Comparison of ENCODE assay signal across 22 cellular contexts in the genomic region with DNA sequence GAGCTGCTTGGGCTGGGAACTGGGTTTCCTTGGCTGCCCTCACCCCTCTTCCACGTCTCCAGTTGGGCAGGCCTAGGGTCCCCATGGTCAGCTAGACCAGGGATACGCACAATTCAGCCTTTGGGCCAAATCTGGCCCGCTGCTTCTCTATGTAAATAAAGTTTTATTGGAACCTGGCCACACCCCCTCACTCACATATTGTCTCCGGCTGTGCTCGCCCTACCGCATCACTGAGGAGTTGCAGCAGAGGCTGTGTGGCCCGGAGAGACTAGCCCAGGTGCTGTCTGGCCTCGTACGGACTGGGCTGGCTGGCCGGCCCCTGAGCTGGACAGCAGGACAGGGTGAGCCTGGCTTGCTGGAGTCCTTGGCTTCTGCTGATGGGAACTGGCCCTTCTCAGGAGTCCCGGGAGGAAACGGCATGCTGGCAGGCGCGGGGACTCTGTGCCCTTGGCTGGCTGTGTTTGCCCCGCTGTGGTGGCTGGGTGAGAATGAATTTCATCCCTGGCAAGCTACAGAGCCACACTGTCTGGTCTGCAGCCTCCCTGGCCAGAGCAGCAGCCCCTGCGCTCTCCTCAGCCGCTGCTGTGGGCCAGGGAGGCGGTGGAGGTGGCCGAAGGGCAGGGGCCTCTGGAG.
DNase-seq lines count a peak whose midpoint lies in the region; ATAC-seq, FAIRE-seq and TF ChIP-seq lines count a peak whose summit lies in the region.
"Had no signal": no experiment of that assay in that cellular context is flagged by ENCODE, and none has a peak within 500 bp of the region (broad histone marks: within the 10 kb centered on the region; RNA-seq: fewer than 3 reads in every experiment).

No MANE protein-coding gene starts in this region.

- peaks cover 4% of the 10 kb centered on the region; the same call in 1 of the 2 replicates for H3K4me1 ChIP-seq in GM23338 (ENCODE audit: insufficient read depth)
- H3K4me1 ChIP-seq: A549, BE2C had no signal

- H3K36me3 Mint-ChIP-seq in GM23338 (ENCODE audit: low read depth) (no peaks in the 10 kb centered on the region), WTC11 (no peaks in the 10 kb centered on the region), MCF 10A (ENCODE audit: insufficient read depth, unreplicated experiment) (no peaks in the 10 kb centered on the region)
- H3K36me3 Mint-ChIP-seq: CD4-positive, CD25-positive, alpha-beta regulatory T cell; T-cell had no signal

- DNase-seq in GM23338 (ENCODE audit: low spot score) (no peak), HT1080 (ENCODE audit: low read depth) (peak; percentile 8), WTC11 (ENCODE audit: low spot score) (no peak), urothelium cell line (ENCODE audit: low spot score) (no peak), NCI-H1092 (lab: John Stamatoyannopoulos, UW) (no peak), NCI-H128 (lab: John Stamatoyannopoulos, UW; ENCODE audit: unreplicated experiment) (no peak), MCF 10A (ENCODE audit: unreplicated experiment) (no peak)
- DNase-seq: BE2C; CD4-positive, CD25-positive, alpha-beta regulatory T cell; EL; NCI-H1092 treated with DMSO at 0.1 percent for 48 hours; NCI-H146; NCI-H2029; NCI-H2227 treated with DMSO at 0.1 percent for 48 hours; NCI-H510A treated with DMSO at 0.1 percent for 48 hours; NCI-H82; OCI-M1; SHP77; T-cell had no signal

- peak; percentile 38 for ATAC-seq in GM23338
- ATAC-seq in WTC11: peak; percentile 37
- ATAC-seq: GM12878, T-cell had no signal

- BruUV-seq in MCF 10A (replicated peaks; lab: Mats Ljungman, UMichigan): no TSS peak

- no peaks in the 10 kb centered on the region for H3K79me2 ChIP-seq in GM23338 (replicated peaks; ENCODE audit: insufficient read depth)

- H3K4me2 ChIP-seq in GM23338: no peak overlapping the region
- H3K4me2 ChIP-seq: A549 had no signal

- POLR2A ChIA-PET in WTC11 (lab: Charles Lee) (interaction anchor here (0.6 kb wide), 1 partner anchor 552 kb away, joined by 3 read pairs; no protein-coding TSS in a partner anchor), MCF 10A (lab: Yijun Ruan, JAX) (interaction anchor here (0.6 kb wide), 1 partner anchor 166 kb away, joined by 3 read pairs; no protein-coding TSS in a partner anchor)

- H3K4me1 Mint-ChIP-seq in GM23338: peaks cover 23% of the 10 kb centered on the region
- H3K4me1 Mint-ChIP-seq in WTC11: peaks cover 17% of the 10 kb centered on the region
- no peaks in the 10 kb centered on the region for H3K4me1 Mint-ChIP-seq in MCF 10A (ENCODE audit: insufficient read depth, unreplicated experiment)

- H2AFZ ChIP-seq in GM23338: no peak overlapping the region

- H3K27ac ChIP-seq in GM23338 (ENCODE audit: low read depth): no peak overlapping the region
- H3K27ac ChIP-seq: A549 had no signal

- H4K20me1 ChIP-seq in GM23338 (replicated peaks; ENCODE audit: insufficient read depth): no peaks in the 10 kb centered on the region

- intact Hi-C loops in MCF 10A (cut with micrococcal nuclease): no loop called here

- no peaks in the 10 kb centered on the region for H3K27me3 ChIP-seq in GM23338 (ENCODE audit: insufficient read depth)

- no peak for TF ChIP-seq CTCF in GM23338 (conservative IDR thresholded peaks at IDR 0.05; ENCODE audit: low read depth in 2 of 2)
- TF ChIP-seq CTCF in WTC11 (IDR thresholded peaks at IDR 0.05): no peak
- TF ChIP-seq CTCF in MCF 10A (IDR thresholded peaks at IDR 0.05; ENCODE audit: unreplicated experiment): no peak

- H3K27ac Mint-ChIP-seq in GM23338 (peak overlapping the region; percentile 59; the same call in 1 of the 2 replicates), WTC11 (no peak overlapping the region), MCF 10A (ENCODE audit: low read depth, unreplicated experiment) (no peak overlapping the region)
- H3K27ac Mint-ChIP-seq: CD4-positive, CD25-positive, alpha-beta regulatory T cell; T-cell; T-helper 2 cell treated with Interferon-gamma antibody and Interleukin-4, amounts not matched to agents 5 μg/mL and 100 μg/mL, for 36 hours had no signal

- CTCF ChIA-PET in WTC11 (lab: Charles Lee): interaction anchor here (0.6 to 0.9 kb wide), 3 partner anchors 59 to 244 kb away, joined by 3 to 6 read pairs (median 3); no protein-coding TSS in a partner anchor
- CTCF ChIA-PET in MCF 10A (lab: Yijun Ruan, JAX): interaction anchor here (1.3 kb wide), 1 partner anchor 237 kb away, joined by 3 read pairs; no protein-coding TSS in a partner anchor

- H3K9me3 Mint-ChIP-seq in GM23338 (no peaks in the 10 kb centered on the region; the same call in 2 of the 3 replicates), WTC11 (no peaks in the 10 kb centered on the region), MCF 10A (ENCODE audit: unreplicated experiment) (no peaks in the 10 kb centered on the region)
- H3K9me3 Mint-ChIP-seq: CD4-positive, CD25-positive, alpha-beta regulatory T cell; T-cell; T-helper 2 cell treated with Interferon-gamma antibody and Interleukin-4, amounts not matched to agents 5 μg/mL and 100 μg/mL, for 36 hours had no signal

- no peaks in the 10 kb centered on the region for H3K36me3 ChIP-seq in GM23338 (ENCODE audit: insufficient read depth)
- H3K36me3 ChIP-seq: BE2C had no signal

- H3K27me3 Mint-ChIP-seq in GM23338 (ENCODE audit: insufficient read depth, low read depth, poor library complexity) (peaks cover 22% of the 10 kb centered on the region), WTC11 (ENCODE audit: low read depth) (no peaks in the 10 kb centered on the region), MCF 10A (ENCODE audit: insufficient read depth, unreplicated experiment) (peaks cover 93% of the 10 kb centered on the region)
- H3K27me3 Mint-ChIP-seq: CD4-positive, CD25-positive, alpha-beta regulatory T cell had no signal

- no peaks in the 10 kb centered on the region for H3F3A ChIP-seq in GM23338 (replicated peaks; ENCODE audit: low read depth)

- no peak overlapping the region for H3K4me3 Mint-ChIP-seq in GM23338
- no peak overlapping the region for H3K4me3 Mint-ChIP-seq in WTC11
- H3K4me3 Mint-ChIP-seq in MCF 10A (ENCODE audit: unreplicated experiment): no peak overlapping the region
- H3K4me3 Mint-ChIP-seq: CD4-positive, CD25-positive, alpha-beta regulatory T cell; T-cell; T-helper 2 cell treated with Interferon-gamma antibody and Interleukin-4, amounts not matched to agents 5 μg/mL and 100 μg/mL, for 36 hours had no signal

- peak; percentile 77 for FAIRE-seq in urothelium cell line (lab: Jason Lieb, UNC)
- FAIRE-seq: A549, GM12878 had no signal

- no peaks in the 10 kb centered on the region for H3K9me2 ChIP-seq in GM23338 (ENCODE audit: insufficient read depth)

- H3K4me3 ChIP-seq in GM23338: no peak overlapping the region
- H3K4me3 ChIP-seq: A549, GM12878 had no signal

TF ChIP-seq in GM23338, 12 proteins besides CTCF, POLR2A, EP300 and RAD21 (continues in another document):
- no peak for TF ChIP-seq JUNB (IDR thresholded peaks at IDR 0.05; ENCODE audit: unreplicated experiment)

TF ChIP-seq in WTC11, 78 proteins besides CTCF, POLR2A, EP300 and RAD21:
- no peak for TF ChIP-seq NR3C1 (CRISPR knock-in tag; conservative IDR thresholded peaks at IDR 0.05; ENCODE audit: low read depth)
